ENCODE assay signal across 11 cellular contexts in genomic region chr3:48090166-48090939, GRCh38.
A peak's percentile ranks its signal among the peaks of the same experiment; 100 is the strongest.
DNase-seq lines count a peak whose midpoint lies in the region; ATAC-seq and TF ChIP-seq lines count a peak whose summit lies in the region.
"Had no signal": no experiment of that assay in that cellular context is flagged by ENCODE, and none has a peak within 500 bp of the region (broad histone marks: within the 10 kb centered on the region; RNA-seq: fewer than 3 reads in every experiment).

No MANE protein-coding gene starts in this region.

- H3K9me3 Mint-ChIP-seq in activated T-helper 17 cell treated with anti-CD3 and anti-CD28 coated beads, Interleukin-2, amount 50 U/mL, for 72 hours = no peaks in the 10 kb centered on the region
- no peaks in the 10 kb centered on the region for H3K9me3 Mint-ChIP-seq in naive B cell

- TF ChIP-seq CTCF in HEK293 (tag by site-specific recombination; IDR thresholded peaks at IDR 0.05) = no peak

- peak overlapping the region in 2 of 11 experiments; percentile 87 to 89; a peak in 1 of 22 replicates for H3K9ac ChIP-seq in BLaER1 treated with 17β-estradiol and CSF1 and Interleukin-3, amounts not matched to agents 10 nM and 100 nM

- H3K36me3 ChIP-seq in BLaER1 treated with 17β-estradiol and CSF1 and Interleukin-3, amounts not matched to agents 10 nM and 100 nM = peaks cover 0 to 5% (median 0%) of the 10 kb centered on the region in 11 experiments; a peak in 2 of 22 replicates
- no peaks in the 10 kb centered on the region for H3K36me3 ChIP-seq in HEK293 (ENCODE audit: control insufficient read depth in 2 of 2, insufficient read depth in 1 of 2, low read length in 2 of 2)
- H3K36me3 ChIP-seq: ovary, tibial artery had no signal

- H3K36me3 Mint-ChIP-seq in activated T-helper 17 cell treated with anti-CD3 and anti-CD28 coated beads, Interleukin-2, amount 50 U/mL, for 72 hours (ENCODE audit: low read depth) = peaks cover 12% of the 10 kb centered on the region
- no peaks in the 10 kb centered on the region for H3K36me3 Mint-ChIP-seq in naive B cell

- no peaks in the 10 kb centered on the region for H3K9me3 ChIP-seq in BLaER1 treated with 17β-estradiol and CSF1 and Interleukin-3, amounts not matched to agents 10 nM and 100 nM (replicated peaks in 1 of 11)
- H3K9me3 ChIP-seq in HEK293 (ENCODE audit: control insufficient read depth, insufficient read depth, low read depth, low read length) = no peaks in the 10 kb centered on the region
- H3K9me3 ChIP-seq: ovary, tibial artery had no signal

- peak overlapping the region in 10 of 11 experiments; percentile 67 to 89 (median 79); a peak in 18 of 22 replicates for H3K4me2 ChIP-seq in BLaER1 treated with 17β-estradiol and CSF1 and Interleukin-3, amounts not matched to agents 10 nM and 100 nM

- H3K4me3 ChIP-seq in BLaER1 treated with 17β-estradiol and CSF1 and Interleukin-3, amounts not matched to agents 10 nM and 100 nM = no peak overlapping the region
- H3K4me3 ChIP-seq in HEK293 (ENCODE audit: low read depth, low read length) = no peak overlapping the region

- no peaks in the 10 kb centered on the region for H3K27me3 ChIP-seq in BLaER1 treated with 17β-estradiol and CSF1 and Interleukin-3, amounts not matched to agents 10 nM and 100 nM
- H3K27me3 ChIP-seq: ovary, tibial artery had no signal

- CTCF ChIA-PET in HEK293 (lab: Yijun Ruan, JAX) = interaction anchor here (0.7 kb wide), 1 partner anchor 14 kb away, joined by 3 read pairs; no protein-coding TSS in a partner anchor

- ATAC-seq in activated T-helper 17 cell treated with anti-CD3 and anti-CD28 coated beads, Interleukin-2, amount 50 U/mL, for 72 hours (replicated peaks) = no peak
- ATAC-seq in naive B cell (ENCODE audit: low read depth in 2 of 2) (no peak), GM19351 (IDR thresholded peaks at IDR 0.05; ENCODE audit: unreplicated experiment) (no peak), GM18502 (IDR thresholded peaks at IDR 0.05; ENCODE audit: poor library complexity, unreplicated experiment) (no peak), HG02610 (IDR thresholded peaks at IDR 0.05; ENCODE audit: unreplicated experiment) (no peak)

- peak overlapping the region in 1 of 11 experiments; percentile 88; a peak in 1 of 22 replicates for H3K27ac ChIP-seq in BLaER1 treated with 17β-estradiol and CSF1 and Interleukin-3, amounts not matched to agents 10 nM and 100 nM
- H3K27ac ChIP-seq in HEK293 (ENCODE audit: extremely low read depth, low read depth, low read length) = no peak overlapping the region

- no peaks in the 10 kb centered on the region for H3K27me3 Mint-ChIP-seq in activated T-helper 17 cell treated with anti-CD3 and anti-CD28 coated beads, Interleukin-2, amount 50 U/mL, for 72 hours
- no peaks in the 10 kb centered on the region for H3K27me3 Mint-ChIP-seq in naive B cell

- POLR2A ChIA-PET in HEK293 (lab: Yijun Ruan, JAX) = interaction anchor here (0.7 to 3.6 kb wide), 2 partner anchors 61 to 70 kb away, joined by 4 to 22 read pairs; no protein-coding TSS in a partner anchor

- no peak for DNase-seq in naive B cell
- no peak for DNase-seq in mesenteric fat pad (ENCODE audit: low spot score)
- DNase-seq: DMS 273 treated with DMSO at 0.1 percent for 48 hours, tibial artery had no signal

- peaks cover 11% of the 10 kb centered on the region for H3K4me1 Mint-ChIP-seq in activated T-helper 17 cell treated with anti-CD3 and anti-CD28 coated beads, Interleukin-2, amount 50 U/mL, for 72 hours
- peaks cover 17 to 21% (median 20%) of the 10 kb centered on the region in 3 donors for H3K4me1 Mint-ChIP-seq in naive B cell

- peak overlapping the region; percentile 94 for H3K4me3 Mint-ChIP-seq in activated T-helper 17 cell treated with anti-CD3 and anti-CD28 coated beads, Interleukin-2, amount 50 U/mL, for 72 hours
- peak overlapping the region in 5 of 8 donors; percentile 30 to 98 (median 98) for H3K4me3 Mint-ChIP-seq in naive B cell

- peaks cover 4 to 29% (median 23%) of the 10 kb centered on the region in 11 experiments; a peak in 17 of 22 replicates for H4K20me1 ChIP-seq in BLaER1 treated with 17β-estradiol and CSF1 and Interleukin-3, amounts not matched to agents 10 nM and 100 nM

- peaks cover 27 to 36% (median 33%) of the 10 kb centered on the region in 10 experiments for H3K4me1 ChIP-seq in BLaER1 treated with 17β-estradiol and CSF1 and Interleukin-3, amounts not matched to agents 10 nM and 100 nM
- peaks cover 2% of the 10 kb centered on the region; the same call in 1 of the 2 replicates for H3K4me1 ChIP-seq in HEK293 (ENCODE audit: control insufficient read depth, insufficient read depth, low read length)

- H3K27ac Mint-ChIP-seq in activated T-helper 17 cell treated with anti-CD3 and anti-CD28 coated beads, Interleukin-2, amount 50 U/mL, for 72 hours = no peak overlapping the region
- peak overlapping the region in 2 of 6 donors; percentile 69 to 97 for H3K27ac Mint-ChIP-seq in naive B cell

TF ChIP-seq in HEK293, 187 proteins besides CTCF, POLR2A, EP300 and RAD21:
- peak; percentile 64 for TF ChIP-seq PRDM1 (tag by site-specific recombination; IDR thresholded peaks at IDR 0.05)
- TF ChIP-seq ZNF629 (tag by site-specific recombination; IDR thresholded peaks at IDR 0.05) = no peak
- no peak for TF ChIP-seq SP7 (tag by site-specific recombination; IDR thresholded peaks at IDR 0.05)
- peak; percentile 69 for TF ChIP-seq PRDM10 (tag by site-specific recombination; IDR thresholded peaks at IDR 0.05)
- TF ChIP-seq ZBTB20 (tag by site-specific recombination; IDR thresholded peaks at IDR 0.05) = no peak
- TF ChIP-seq ZNF580 (tag by site-specific recombination; IDR thresholded peaks at IDR 0.05) = no peak
- no peak for TF ChIP-seq ZNF121 (tag by site-specific recombination; IDR thresholded peaks at IDR 0.05)
- TF ChIP-seq EGR2 (tag by site-specific recombination; IDR thresholded peaks at IDR 0.05; ENCODE audit: low read depth) = no peak
